ENCODE assay signal across 26 cellular contexts in genomic region chr12:19194963-19195362, GRCh38.
"Had no signal": no experiment of that assay in that cellular context is flagged by ENCODE, and none has a peak within 500 bp of the region (broad histone marks: within the 10 kb centered on the region; RNA-seq: fewer than 3 reads in every experiment).

No MANE protein-coding gene starts in this region.

- H3K4me2 ChIP-seq: smooth muscle cell had no signal

- H3K27ac ChIP-seq: left lung, lower lobe of right lung, pancreas, prostate gland, sigmoid colon, tibial nerve, uterus had no signal

- ATAC-seq: left cardiac atrium; left lung; lower lobe of right lung; naive thymus-derived CD8-positive, alpha-beta T cell; pancreas; right cardiac atrium; stimulated activated memory B cell treated with anti-CD40 and anti-IgM and Interleukin-4, amounts not matched to agents 10 μg/mL and 1 μg/mL and 100 μg/mL, for 72 hours; stimulated activated naive CD8-positive, alpha-beta T cell treated with anti-CD3 and anti-CD28 coated beads, Interleukin-15, amount 100 ng/mL, for 72 hours had no signal

- DNase-seq: hypothalamus; islet precursor cell; left cardiac atrium; left lung; lower lobe of right lung; mammary epithelial cell; mesenchymal stem cell; naive thymus-derived CD8-positive, alpha-beta T cell; nucleus accumbens; pancreas; posterior cingulate gyrus; retina; right cardiac atrium; sigmoid colon; stimulated activated CD4-positive, alpha-beta T cell treated with anti-CD3 and anti-CD28 coated beads, Interleukin-1b, Interleukin-23, amount 100 ng/mL, for 48 hours; stimulated activated CD4-positive, alpha-beta T cell treated with anti-CD3 and anti-CD28 coated beads, Interleukin-2, amount 100 ng/mL, for 48 hours; stimulated activated CD4-positive, alpha-beta T cell treated with anti-CD3 and anti-CD28 coated beads, Interleukin-4, amount 100 ng/mL, for 4 hours; stimulated activated CD8-positive, alpha-beta memory T cell treated with anti-CD3 and anti-CD28 coated beads, Interleukin-4, amount 100 ng/mL, for 48 hours; stimulated activated naive CD4-positive, alpha-beta T cell treated with Interleukin-2 at 50 U/mL for 16 hours; stimulated activated naive CD8-positive, alpha-beta T cell treated with anti-CD3 and anti-CD28 coated beads, Interleukin-15, amount 100 ng/mL, for 72 hours; substantia nigra; uterus had no signal

- FAIRE-seq: pancreas had no signal

- H3K36me3 ChIP-seq: left lung, lower lobe of right lung, pancreas, prostate gland, sigmoid colon, tibial nerve, uterus had no signal

- H3K27me3 ChIP-seq: left lung, pancreas, sigmoid colon, tibial nerve, uterus had no signal

- H3K4me1 ChIP-seq: prostate gland had no signal

- H3K9me3 ChIP-seq: left lung, lower lobe of right lung, pancreas, prostate gland, sigmoid colon, tibial nerve, uterus had no signal

- H3K4me3 ChIP-seq: left lung, lower lobe of right lung, pancreas, prostate gland, sigmoid colon, smooth muscle cell, tibial nerve, uterus had no signal
